9 cellular contexts compared by ENCODE assay signal in the genomic region with DNA sequence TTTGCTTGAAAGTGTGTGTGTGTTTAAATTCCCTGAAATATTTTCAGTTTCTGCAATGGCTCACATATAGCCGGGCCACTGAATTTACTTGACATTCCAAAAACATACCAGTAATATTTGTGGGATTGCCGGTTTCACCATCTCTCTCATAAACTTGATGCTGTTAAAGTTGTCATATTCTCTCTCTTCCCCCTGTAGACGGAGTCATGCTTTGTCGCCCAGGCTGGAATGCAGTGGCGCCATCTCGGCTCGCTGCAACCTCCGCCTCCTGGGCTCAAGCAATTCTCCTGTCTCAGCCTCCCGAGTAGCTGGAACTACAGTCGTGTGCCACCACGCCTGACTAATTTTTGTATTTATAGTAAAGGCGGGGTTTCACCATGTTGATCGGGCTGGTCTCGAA.
A peak's percentile ranks its signal among the peaks of the same experiment; 100 is the strongest.
DNase-seq lines count a peak whose midpoint lies in the region; TF ChIP-seq lines count a peak whose summit lies in the region.
"Had no signal": no experiment of that assay in that cellular context is flagged by ENCODE, and none has a peak within 500 bp of the region (broad histone marks: within the 10 kb centered on the region; RNA-seq: fewer than 3 reads in every experiment).

No MANE protein-coding gene starts in this region.

- H3K4me1 Mint-ChIP-seq in osteocyte (ENCODE audit: unreplicated experiment): peaks cover 42% of the 10 kb centered on the region

- no peak overlapping the region for H3K4me3 ChIP-seq in choroid plexus epithelial cell (ENCODE audit: low read depth, low read length)

- no peaks in the 10 kb centered on the region for H3K27me3 Mint-ChIP-seq in osteocyte (ENCODE audit: unreplicated experiment)

- H3K27ac Mint-ChIP-seq in osteocyte (ENCODE audit: unreplicated experiment): peak overlapping the region; percentile 89

- no peaks in the 10 kb centered on the region for H3K9me3 Mint-ChIP-seq in osteocyte (ENCODE audit: unreplicated experiment)

- TF ChIP-seq CTCF in choroid plexus epithelial cell (conservative IDR thresholded peaks at IDR 0.05; ENCODE audit: low read depth, low read length): peak; percentile 9
- no peak for TF ChIP-seq CTCF in osteocyte (IDR thresholded peaks at IDR 0.05)

- H3K36me3 Mint-ChIP-seq in osteocyte (ENCODE audit: unreplicated experiment): no peaks in the 10 kb centered on the region

- H3K4me3 Mint-ChIP-seq in osteocyte (ENCODE audit: unreplicated experiment): peak overlapping the region; percentile 65

- DNase-seq in GM04503 (ENCODE audit: low read depth) (peak; percentile 89), NCI-H226 (peak; percentile 79), choroid plexus epithelial cell (ENCODE audit: low read depth) (peak; percentile 91), osteocyte (ENCODE audit: extremely low spot score, unreplicated experiment) (no peak), pons (ENCODE audit: low spot score) (no peak), NOMO-1 treated with dmso at 0.1 percent for 144 hours (lab: John Stamatoyannopoulos, UW; ENCODE audit: unreplicated experiment) (no peak)
- DNase-seq in activated CD8-positive, alpha-beta memory T cell treated with anti-CD3 and anti-CD28 coated beads, Interleukin-2, amount 50 U/mL, for 4 hours: no peak
- DNase-seq: NCI-H446; stimulated activated CD4-positive, alpha-beta T cell treated with anti-CD3 and anti-CD28 coated beads, Interleukin-12 subunit alpha, Interleukin-12 subunit beta, amount 100 ng/mL, for 4 hours had no signal

Comparison
In these comparisons a context has a peak if more than half of its experiments do, and no peak if none do; other contexts are left out.
1. DNase-seq: peak in GM04503 (single experiment), NCI-H226 (single experiment) and choroid plexus epithelial cell (single experiment); none in osteocyte (single experiment), pons (single experiment), activated CD8-positive, alpha-beta memory T cell treated with anti-CD3 and anti-CD28 coated beads, Interleukin-2, amount 50 U/mL, for 4 hours (single experiment) and NOMO-1 treated with dmso at 0.1 percent for 144 hours (single experiment).